21 cellular contexts compared by ENCODE assay signal in the genomic region with DNA sequence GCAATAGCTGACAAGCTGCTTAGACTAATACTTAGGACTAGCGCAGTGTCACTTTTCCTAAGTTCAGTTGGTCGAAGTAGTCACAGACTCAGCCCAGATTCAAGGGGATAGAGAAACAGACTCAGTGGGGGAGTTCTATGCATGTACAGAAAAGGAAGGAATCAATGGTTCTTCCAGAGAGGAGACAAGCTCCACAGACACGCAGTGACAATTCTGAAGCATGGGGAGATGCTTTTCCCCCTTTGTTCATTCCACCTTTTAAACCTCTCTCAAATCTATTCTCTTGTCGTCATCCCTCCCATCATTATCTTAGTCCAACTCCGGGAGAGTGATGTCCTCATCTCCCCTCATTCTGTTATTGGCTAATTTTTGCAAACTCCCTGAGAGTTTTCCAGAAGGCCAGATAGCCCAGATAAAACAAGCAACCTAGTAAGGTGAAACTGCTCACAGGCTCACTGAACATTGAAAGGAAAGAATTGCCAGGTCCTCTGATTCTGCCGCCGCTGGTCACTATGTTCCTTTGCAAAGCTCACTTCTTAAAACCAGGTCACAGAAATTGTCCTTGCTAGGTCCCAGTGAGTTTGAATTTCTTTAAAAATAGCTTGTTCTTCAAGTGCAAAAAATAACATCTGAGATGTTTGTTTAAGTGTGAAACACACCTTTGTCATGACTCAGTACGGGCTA. TPM values are rescaled to one million over a fixed set of nuclear protein-coding genes. Genes with fewer than 3 reads are reported as not detected.
DNase-seq lines count a peak whose midpoint lies in the region; ATAC-seq and TF ChIP-seq lines count a peak whose summit lies in the region.
"Had no signal": no experiment of that assay in that cellular context is flagged by ENCODE, and none has a peak within 500 bp of the region (broad histone marks: within the 10 kb centered on the region; RNA-seq: fewer than 3 reads in every experiment).

No MANE protein-coding gene starts in this region.

- no peaks in the 10 kb centered on the region for H3K27me3 ChIP-seq in WERI-Rb-1 (ENCODE audit: insufficient read depth, low read depth, severe bottlenecking)

- H3K27ac ChIP-seq in HEK293 (ENCODE audit: extremely low read depth, low read depth, low read length) (no peak overlapping the region), WERI-Rb-1 (no peak overlapping the region)

- peaks cover 3% of the 10 kb centered on the region for H3K9me3 Mint-ChIP-seq in activated CD8-positive, alpha-beta memory T cell treated with anti-CD3 and anti-CD28 coated beads, Interleukin-2, amount 10 ng/mL, durations not matched to agents 7 days and 5 days (ENCODE audit: low read depth)
- no peaks in the 10 kb centered on the region for H3K9me3 Mint-ChIP-seq in osteocyte (ENCODE audit: unreplicated experiment)

- no peak for ATAC-seq in activated CD8-positive, alpha-beta memory T cell treated with anti-CD3 and anti-CD28 coated beads, Interleukin-2, amount 10 ng/mL, durations not matched to agents 7 days and 5 days
- ATAC-seq in HG03108 (IDR thresholded peaks at IDR 0.05; ENCODE audit: unreplicated experiment) = no peak
- ATAC-seq in GM19397 (IDR thresholded peaks at IDR 0.05; ENCODE audit: unreplicated experiment) = no peak
- ATAC-seq in GM21717 (IDR thresholded peaks at IDR 0.05; ENCODE audit: unreplicated experiment) = no peak
- ATAC-seq: CD8-positive, alpha-beta T cell had no signal

- H3K9me3 ChIP-seq in HEK293 (ENCODE audit: control insufficient read depth, insufficient read depth, low read depth, low read length) (no peaks in the 10 kb centered on the region), WERI-Rb-1 (ENCODE audit: severe bottlenecking) (peaks cover 8% of the 10 kb centered on the region)

- no peaks in the 10 kb centered on the region for H3K36me3 ChIP-seq in HEK293 (ENCODE audit: control insufficient read depth in 2 of 2, insufficient read depth in 1 of 2, low read length in 2 of 2)
- no peaks in the 10 kb centered on the region for H3K36me3 ChIP-seq in WERI-Rb-1

- H3K4me3 ChIP-seq in HEK293 (ENCODE audit: low read depth, low read length) = no peak overlapping the region
- no peak overlapping the region for H3K4me3 ChIP-seq in WERI-Rb-1 (ENCODE audit: low read depth, low read length)

- no peaks in the 10 kb centered on the region for H3K4me1 ChIP-seq in HEK293 (ENCODE audit: control insufficient read depth, insufficient read depth, low read length)

- DNase-seq in activated CD8-positive, alpha-beta memory T cell treated with anti-CD3 and anti-CD28 coated beads for 24 hours = peak; percentile 11
- no peak for DNase-seq in activated CD8-positive, alpha-beta memory T cell treated with anti-CD3 and anti-CD28 coated beads, Interleukin-2, amount 10 ng/mL, durations not matched to agents 7 days and 5 days
- DNase-seq in WERI-Rb-1 (peak; percentile 27), osteocyte (ENCODE audit: extremely low spot score, unreplicated experiment) (peak; percentile 10)
- DNase-seq: 8988T, AML-193, DMS153, GDM1, GOT3, HCEC 1CT, Karpas-422, NCI-H1930, NCI-H2227 treated with DMSO at 0.1 percent for 48 hours, NCI-H510A, RPMI8226 had no signal

- TF ChIP-seq CTCF in HEK293 (tag by site-specific recombination; IDR thresholded peaks at IDR 0.05) (no peak), WERI-Rb-1 (IDR thresholded peaks at IDR 0.05; ENCODE audit: low read depth, low read length) (no peak), osteocyte (IDR thresholded peaks at IDR 0.05) (no peak)

- H3K4me3 Mint-ChIP-seq in activated CD8-positive, alpha-beta memory T cell treated with anti-CD3 and anti-CD28 coated beads, Interleukin-2, amount 10 ng/mL, durations not matched to agents 7 days and 5 days = no peak overlapping the region
- H3K4me3 Mint-ChIP-seq in osteocyte (ENCODE audit: unreplicated experiment) = no peak overlapping the region
- H3K4me3 Mint-ChIP-seq: CD8-positive, alpha-beta T cell; IgD-negative memory B cell had no signal

- POLR2A ChIA-PET in HEK293 (lab: Yijun Ruan, JAX) = interaction anchor here (1.0 kb wide), 1 partner anchor 13 kb away, joined by 3 read pairs; no protein-coding TSS in a partner anchor

- H3K27me3 Mint-ChIP-seq in activated CD8-positive, alpha-beta memory T cell treated with anti-CD3 and anti-CD28 coated beads, Interleukin-2, amount 10 ng/mL, durations not matched to agents 7 days and 5 days = peaks cover 10% of the 10 kb centered on the region
- H3K27me3 Mint-ChIP-seq in osteocyte (ENCODE audit: unreplicated experiment) = peaks cover 32% of the 10 kb centered on the region
- H3K27me3 Mint-ChIP-seq: IgD-negative memory B cell had no signal

- H3K36me3 Mint-ChIP-seq in activated CD8-positive, alpha-beta memory T cell treated with anti-CD3 and anti-CD28 coated beads, Interleukin-2, amount 10 ng/mL, durations not matched to agents 7 days and 5 days = no peaks in the 10 kb centered on the region
- H3K36me3 Mint-ChIP-seq in osteocyte (ENCODE audit: unreplicated experiment) = no peaks in the 10 kb centered on the region
- H3K36me3 Mint-ChIP-seq: CD8-positive, alpha-beta T cell had no signal

- CTCF ChIA-PET in activated CD8-positive, alpha-beta memory T cell treated with anti-CD3 and anti-CD28 coated beads, Interleukin-2, amount 10 ng/mL, durations not matched to agents 7 days and 5 days (lab: Charles Lee) = interaction anchor here (1.3 kb wide), 1 partner anchor 10 kb away, joined by 3 read pairs; no protein-coding TSS in a partner anchor
- CTCF ChIA-PET in HEK293 (lab: Yijun Ruan, JAX) = interaction anchor here (0.6 to 1.1 kb wide), 3 partner anchors 13 to 100 kb away, joined by 3 to 5 read pairs (median 4); no protein-coding TSS in a partner anchor

- H3K4me1 Mint-ChIP-seq in activated CD8-positive, alpha-beta memory T cell treated with anti-CD3 and anti-CD28 coated beads, Interleukin-2, amount 10 ng/mL, durations not matched to agents 7 days and 5 days = peaks cover 8% of the 10 kb centered on the region
- no peaks in the 10 kb centered on the region for H3K4me1 Mint-ChIP-seq in osteocyte (ENCODE audit: unreplicated experiment)

- no peak overlapping the region for H3K27ac Mint-ChIP-seq in activated CD8-positive, alpha-beta memory T cell treated with anti-CD3 and anti-CD28 coated beads, Interleukin-2, amount 10 ng/mL, durations not matched to agents 7 days and 5 days
- H3K27ac Mint-ChIP-seq in osteocyte (ENCODE audit: unreplicated experiment) = no peak overlapping the region
- H3K27ac Mint-ChIP-seq: CD8-positive, alpha-beta T cell; IgD-negative memory B cell had no signal

TF ChIP-seq in HEK293, 187 proteins besides CTCF, POLR2A, EP300 and RAD21 (continues in another document):
- TF ChIP-seq ZNF184 (tag by site-specific recombination; IDR thresholded peaks at IDR 0.05) = no peak
- TF ChIP-seq, protein P1, sequence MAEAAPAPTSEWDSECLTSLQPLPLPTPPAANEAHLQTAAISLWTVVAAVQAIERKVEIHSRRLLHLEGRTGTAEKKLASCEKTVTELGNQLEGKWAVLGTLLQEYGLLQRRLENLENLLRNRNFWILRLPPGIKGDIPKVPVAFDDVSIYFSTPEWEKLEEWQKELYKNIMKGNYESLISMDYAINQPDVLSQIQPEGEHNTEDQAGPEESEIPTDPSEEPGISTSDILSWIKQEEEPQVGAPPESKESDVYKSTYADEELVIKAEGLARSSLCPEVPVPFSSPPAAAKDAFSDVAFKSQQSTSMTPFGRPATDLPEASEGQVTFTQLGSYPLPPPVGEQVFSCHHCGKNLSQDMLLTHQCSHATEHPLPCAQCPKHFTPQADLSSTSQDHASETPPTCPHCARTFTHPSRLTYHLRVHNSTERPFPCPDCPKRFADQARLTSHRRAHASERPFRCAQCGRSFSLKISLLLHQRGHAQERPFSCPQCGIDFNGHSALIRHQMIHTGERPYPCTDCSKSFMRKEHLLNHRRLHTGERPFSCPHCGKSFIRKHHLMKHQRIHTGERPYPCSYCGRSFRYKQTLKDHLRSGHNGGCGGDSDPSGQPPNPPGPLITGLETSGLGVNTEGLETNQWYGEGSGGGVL (tag by site-specific recombination; IDR thresholded peaks at IDR 0.05) = no peak
- TF ChIP-seq ZEB2 (tag by site-specific recombination; IDR thresholded peaks at IDR 0.05) = no peak
- TF ChIP-seq, protein P2, sequence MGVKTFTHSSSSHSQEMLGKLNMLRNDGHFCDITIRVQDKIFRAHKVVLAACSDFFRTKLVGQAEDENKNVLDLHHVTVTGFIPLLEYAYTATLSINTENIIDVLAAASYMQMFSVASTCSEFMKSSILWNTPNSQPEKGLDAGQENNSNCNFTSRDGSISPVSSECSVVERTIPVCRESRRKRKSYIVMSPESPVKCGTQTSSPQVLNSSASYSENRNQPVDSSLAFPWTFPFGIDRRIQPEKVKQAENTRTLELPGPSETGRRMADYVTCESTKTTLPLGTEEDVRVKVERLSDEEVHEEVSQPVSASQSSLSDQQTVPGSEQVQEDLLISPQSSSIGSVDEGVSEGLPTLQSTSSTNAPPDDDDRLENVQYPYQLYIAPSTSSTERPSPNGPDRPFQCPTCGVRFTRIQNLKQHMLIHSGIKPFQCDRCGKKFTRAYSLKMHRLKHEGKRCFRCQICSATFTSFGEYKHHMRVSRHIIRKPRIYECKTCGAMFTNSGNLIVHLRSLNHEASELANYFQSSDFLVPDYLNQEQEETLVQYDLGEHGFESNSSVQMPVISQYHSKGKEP (tag by site-specific recombination; IDR thresholded peaks at IDR 0.05) = no peak
- TF ChIP-seq, protein P3, sequence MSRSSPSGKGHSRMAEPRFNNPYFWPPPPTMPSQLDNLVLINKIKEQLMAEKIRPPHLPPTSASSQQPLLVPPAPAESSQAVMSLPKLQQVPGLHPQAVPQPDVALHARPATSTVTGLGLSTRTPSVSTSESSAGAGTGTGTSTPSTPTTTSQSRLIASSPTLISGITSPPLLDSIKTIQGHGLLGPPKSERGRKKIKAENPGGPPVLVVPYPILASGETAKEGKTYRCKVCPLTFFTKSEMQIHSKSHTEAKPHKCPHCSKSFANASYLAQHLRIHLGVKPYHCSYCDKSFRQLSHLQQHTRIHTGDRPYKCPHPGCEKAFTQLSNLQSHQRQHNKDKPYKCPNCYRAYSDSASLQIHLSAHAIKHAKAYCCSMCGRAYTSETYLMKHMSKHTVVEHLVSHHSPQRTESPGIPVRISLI (tag by site-specific recombination; IDR thresholded peaks at IDR 0.05) = no peak

RNA-seq across cellular contexts. Expression of a gene that starts 13.4 kb away (rescaled TPM):
- total RNA-seq in activated CD8-positive, alpha-beta memory T cell treated with anti-CD3 and anti-CD28 coated beads, Interleukin-2, amount 10 ng/mL, durations not matched to agents 7 days and 5 days = 10 to 100 TPM; 19.3 to 27.4 TPM
- total RNA-seq in osteocyte = 13.1 and 17.3 TPM in 2 replicates
